Comparison of ENCODE assay signal across 2 cellular contexts in genomic region chr5:91252916-91253315, GRCh38.
TF ChIP-seq lines count a peak whose summit lies in the region.

No MANE protein-coding gene starts in this region.

TF ChIP-seq in HepG2, 621 proteins besides CTCF, POLR2A, EP300 and RAD21:
- no peak for TF ChIP-seq AKAP8 (CRISPR knock-in tag; IDR thresholded peaks at IDR 0.05)
- no peak for TF ChIP-seq ZEB1 (IDR thresholded peaks at IDR 0.05; ENCODE audit: insufficient replicate concordance, low read depth)
- TF ChIP-seq ZFP37 (CRISPR knock-in tag; IDR thresholded peaks at IDR 0.05; ENCODE audit: borderline replicate concordance): no peak
- no peak for TF ChIP-seq ZNF713 (CRISPR knock-in tag; IDR thresholded peaks at IDR 0.05)
- no peak for TF ChIP-seq PRMT3 (CRISPR knock-in tag; IDR thresholded peaks at IDR 0.05; ENCODE audit: borderline replicate concordance, low read depth)
- no peak for TF ChIP-seq KLF13 (CRISPR knock-in tag; IDR thresholded peaks at IDR 0.05)
- TF ChIP-seq ZNF17 (CRISPR knock-in tag; IDR thresholded peaks at IDR 0.05): no peak
- no peak for TF ChIP-seq BRCA1 (CRISPR knock-in tag; IDR thresholded peaks at IDR 0.05)
- TF ChIP-seq, protein P1, sequence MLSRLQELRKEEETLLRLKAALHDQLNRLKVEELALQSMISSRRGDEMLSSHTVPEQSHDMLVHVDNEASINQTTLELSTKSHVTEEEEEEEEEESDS (CRISPR knock-in tag; IDR thresholded peaks at IDR 0.05; ENCODE audit: borderline replicate concordance): no peak
- TF ChIP-seq RARA (CRISPR knock-in tag; IDR thresholded peaks at IDR 0.05): no peak
- TF ChIP-seq DNMT3B (CRISPR knock-in tag; conservative IDR thresholded peaks at IDR 0.05): no peak
- no peak for TF ChIP-seq CBX2 (IDR thresholded peaks at IDR 0.05; ENCODE audit: low read depth, low read length)
- TF ChIP-seq CBX2 (CRISPR knock-in tag; IDR thresholded peaks at IDR 0.05; ENCODE audit: low read depth): no peak
- TF ChIP-seq, protein P2, sequence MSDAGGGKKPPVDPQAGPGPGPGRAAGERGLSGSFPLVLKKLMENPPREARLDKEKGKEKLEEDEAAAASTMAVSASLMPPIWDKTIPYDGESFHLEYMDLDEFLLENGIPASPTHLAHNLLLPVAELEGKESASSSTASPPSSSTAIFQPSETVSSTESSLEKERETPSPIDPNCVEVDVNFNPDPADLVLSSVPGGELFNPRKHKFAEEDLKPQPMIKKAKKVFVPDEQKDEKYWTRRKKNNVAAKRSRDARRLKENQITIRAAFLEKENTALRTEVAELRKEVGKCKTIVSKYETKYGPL (CRISPR knock-in tag; IDR thresholded peaks at IDR 0.05): no peak
- TF ChIP-seq CEBPZ (IDR thresholded peaks at IDR 0.05; ENCODE audit: low read length): no peak
TF ChIP-seq in HepG2: peak in this region for 0.

TF ChIP-seq in H1, 55 proteins besides CTCF, POLR2A, EP300 and RAD21:
- no peak for TF ChIP-seq FOSL1 (IDR thresholded peaks at IDR 0.05; ENCODE audit: insufficient read depth, low read depth, low read length)
- no peak for TF ChIP-seq TAF7 (optimal IDR thresholded peaks at IDR 0.05; ENCODE audit: borderline replicate concordance, low read depth, low read length)
- TF ChIP-seq TAF1 (IDR thresholded peaks at IDR 0.05; ENCODE audit: low read depth, low read length): no peak
- TF ChIP-seq SUZ12 (IDR thresholded peaks at IDR 0.05; ENCODE audit: low read length): no peak
- TF ChIP-seq KDM4A (IDR thresholded peaks at IDR 0.05; ENCODE audit: low read depth, low read length, severe bottlenecking): no peak
- TF ChIP-seq POU5F1 (IDR thresholded peaks at IDR 0.05; ENCODE audit: low read depth, low read length): no peak
- no peak for TF ChIP-seq CHD1 (IDR thresholded peaks at IDR 0.05; ENCODE audit: low read depth, low read length)
- TF ChIP-seq EGR1 (IDR thresholded peaks at IDR 0.05; ENCODE audit: borderline replicate concordance, low read depth, low read length): no peak
- no peak for TF ChIP-seq CREB1 (IDR thresholded peaks at IDR 0.05)
- TF ChIP-seq CHD2 (IDR thresholded peaks at IDR 0.05; ENCODE audit: low read length): no peak
- no peak for TF ChIP-seq ZNF274 (IDR thresholded peaks at IDR 0.05; ENCODE audit: borderline replicate concordance, extremely low read depth, low read length)
- no peak for TF ChIP-seq CTBP2 (IDR thresholded peaks at IDR 0.05; ENCODE audit: borderline replicate concordance, insufficient read depth, insufficient read length, low read length)
- no peak for TF ChIP-seq RXRA (IDR thresholded peaks at IDR 0.05; ENCODE audit: insufficient read depth, low read depth, low read length)
- TF ChIP-seq SAP30 (IDR thresholded peaks at IDR 0.05; ENCODE audit: insufficient read depth, insufficient replicate concordance, low read length): no peak
- TF ChIP-seq SIX5 (IDR thresholded peaks at IDR 0.05; ENCODE audit: low read depth, low read length): no peak
- TF ChIP-seq GABPA (IDR thresholded peaks at IDR 0.05; ENCODE audit: borderline replicate concordance, insufficient read depth, low read length): no peak
- TF ChIP-seq NANOG (IDR thresholded peaks at IDR 0.05; ENCODE audit: insufficient read depth, low read depth, low read length, poor library complexity, severe bottlenecking): no peak
